25 cellular contexts compared by ENCODE assay signal in genomic region chr3:13120246-13120927, GRCh38. TPM values are rescaled to one million over a fixed set of nuclear protein-coding genes. Genes with fewer than 3 reads are reported as not detected.
DNase-seq lines count a peak whose midpoint lies in the region; ATAC-seq and TF ChIP-seq lines count a peak whose summit lies in the region.
"Had no signal": no experiment of that assay in that cellular context is flagged by ENCODE, and none has a peak within 500 bp of the region (broad histone marks: within the 10 kb centered on the region; RNA-seq: fewer than 3 reads in every experiment).

No MANE protein-coding gene starts in this region.

- H3K9me3 ChIP-seq in RWPE2 (ENCODE audit: severe bottlenecking): no peaks in the 10 kb centered on the region
- no peaks in the 10 kb centered on the region for H3K9me3 ChIP-seq in lower lobe of right lung
- H3K9me3 ChIP-seq in spleen: no peaks in the 10 kb centered on the region
- no peaks in the 10 kb centered on the region for H3K9me3 ChIP-seq in smooth muscle cell (replicated peaks; ENCODE audit: low read depth)
- H3K9me3 ChIP-seq: BLaER1 treated with 17β-estradiol and CSF1 and Interleukin-3, amounts not matched to agents 10 nM and 100 nM; Caco-2; SJSA1 had no signal

- no peak for TF ChIP-seq CTCF in RWPE2 (IDR thresholded peaks at IDR 0.05; ENCODE audit: poor library complexity, severe bottlenecking)
- no peak for TF ChIP-seq CTCF in chondrocyte (IDR thresholded peaks at IDR 0.05)
- TF ChIP-seq CTCF in lower lobe of right lung (IDR thresholded peaks at IDR 0.05): no peak
- TF ChIP-seq CTCF in spleen (IDR thresholded peaks at IDR 0.05 in 8 of 11, conservative IDR thresholded peaks at IDR 0.05 in 3 of 11): no peak
- no peak for TF ChIP-seq CTCF in smooth muscle cell (IDR thresholded peaks at IDR 0.05; ENCODE audit: borderline replicate concordance, insufficient read depth, poor library complexity, severe bottlenecking)

- no peaks in the 10 kb centered on the region for H3K36me3 Mint-ChIP-seq in chondrocyte (ENCODE audit: low read depth)
- no peaks in the 10 kb centered on the region for H3K36me3 Mint-ChIP-seq in activated T-cell treated with anti-CD3 and anti-CD28 coated beads, Interleukin-2, amount 50 U/mL, for 72 hours (ENCODE audit: insufficient read depth in 2 of 2)
- H3K36me3 Mint-ChIP-seq: CD4-positive, alpha-beta memory T cell had no signal

- 81 to 86% (median 84%) methylated on average over 13 to 14 of the region's 14 CpGs for WGBS in spleen, 5 donors
- WGBS in smooth muscle cell (ENCODE audit: low lambda C conversion rate): 89% methylated on average over 14 of the region's 14 CpGs

- no peak overlapping the region for H3K4me2 ChIP-seq in smooth muscle cell
- H3K4me2 ChIP-seq: KMS-11, PC-9 had no signal

- no peaks in the 10 kb centered on the region for H3K27me3 ChIP-seq in RWPE2 (ENCODE audit: insufficient read depth, poor library complexity, severe bottlenecking)
- H3K27me3 ChIP-seq in lower lobe of right lung (ENCODE audit: low read depth): no peaks in the 10 kb centered on the region
- no peaks in the 10 kb centered on the region for H3K27me3 ChIP-seq in spleen (replicated peaks in 1 of 7)
- H3K27me3 ChIP-seq in smooth muscle cell (ENCODE audit: low read depth): no peaks in the 10 kb centered on the region
- H3K27me3 ChIP-seq: BLaER1 treated with 17β-estradiol and CSF1 and Interleukin-3, amounts not matched to agents 10 nM and 100 nM; SJSA1 had no signal

- H2AFZ ChIP-seq in smooth muscle cell (ENCODE audit: low read depth): no peak overlapping the region
- H2AFZ ChIP-seq: PC-9 had no signal

- DNase-seq in RWPE2 (ENCODE audit: low spot score) (peak; percentile 19), chondrocyte (ENCODE audit: low spot score) (peak; percentile 50), lower lobe of right lung (peak; percentile 30), spleen (peak; percentile 46), SHP77 (lab: John Stamatoyannopoulos, UW) (no peak), smooth muscle cell (lab: John Stamatoyannopoulos, UW; ENCODE audit: unreplicated experiment) (no peak)
- DNase-seq in activated T-cell treated with anti-CD3 and anti-CD28 coated beads, Interleukin-2, amount 50 U/mL, for 72 hours: no peak
- DNase-seq: ACHN; CD4-positive, alpha-beta memory T cell; DMS 273 treated with DMSO at 0.1 percent for 48 hours; DND-41; H7; NCI-H1092 treated with DMSO at 0.1 percent for 48 hours; NCI-H1436 treated with DMSO at 0.1 percent for 48 hours; NCI-H1930; NCI-H510A; NCI-H748 treated with DMSO at 0.1 percent for 48 hours; PC-9 had no signal

- no peak overlapping the region for H3K27ac Mint-ChIP-seq in chondrocyte (ENCODE audit: unreplicated experiment)
- H3K27ac Mint-ChIP-seq in activated T-cell treated with anti-CD3 and anti-CD28 coated beads, Interleukin-2, amount 50 U/mL, for 72 hours: no peak overlapping the region
- H3K27ac Mint-ChIP-seq: CD4-positive, alpha-beta memory T cell had no signal

- H3K4me3 ChIP-seq in RWPE2 (ENCODE audit: severe bottlenecking) (no peak overlapping the region), lower lobe of right lung (no peak overlapping the region), spleen (no peak overlapping the region), smooth muscle cell (no peak overlapping the region)
- H3K4me3 ChIP-seq: BLaER1 treated with 17β-estradiol and CSF1 and Interleukin-3, amounts not matched to agents 10 nM and 100 nM; GM12878; PC-9; SJSA1 had no signal

- H3K9me3 Mint-ChIP-seq in chondrocyte (ENCODE audit: low read depth): no peaks in the 10 kb centered on the region
- H3K9me3 Mint-ChIP-seq in activated T-cell treated with anti-CD3 and anti-CD28 coated beads, Interleukin-2, amount 50 U/mL, for 72 hours: no peaks in the 10 kb centered on the region
- H3K9me3 Mint-ChIP-seq: CD4-positive, alpha-beta memory T cell had no signal

- TF ChIP-seq POLR2A in spleen (IDR thresholded peaks at IDR 0.05): no peak

- H3K27me3 Mint-ChIP-seq in chondrocyte (ENCODE audit: low read depth): peaks cover 58% of the 10 kb centered on the region
- H3K27me3 Mint-ChIP-seq in activated T-cell treated with anti-CD3 and anti-CD28 coated beads, Interleukin-2, amount 50 U/mL, for 72 hours (ENCODE audit: low read depth): no peaks in the 10 kb centered on the region

- no peaks in the 10 kb centered on the region for H3K79me2 ChIP-seq in smooth muscle cell (ENCODE audit: low read depth)

- H3K4me3 Mint-ChIP-seq in chondrocyte (ENCODE audit: unreplicated experiment): no peak overlapping the region
- no peak overlapping the region for H3K4me3 Mint-ChIP-seq in activated T-cell treated with anti-CD3 and anti-CD28 coated beads, Interleukin-2, amount 50 U/mL, for 72 hours
- H3K4me3 Mint-ChIP-seq: CD4-positive, alpha-beta memory T cell had no signal

- H3K27ac ChIP-seq in RWPE2 (ENCODE audit: poor library complexity, severe bottlenecking): no peak overlapping the region
- no peak overlapping the region for H3K27ac ChIP-seq in lower lobe of right lung
- H3K27ac ChIP-seq in spleen: no peak overlapping the region
- H3K27ac ChIP-seq in smooth muscle cell (ENCODE audit: low read depth): no peak overlapping the region
- H3K27ac ChIP-seq: BLaER1 treated with 17β-estradiol and CSF1 and Interleukin-3, amounts not matched to agents 10 nM and 100 nM; HL-60; KMS-11; PC-9; RWPE1; SJSA1 had no signal

- H3F3A ChIP-seq in smooth muscle cell (ENCODE audit: low read depth): no peaks in the 10 kb centered on the region

- intact Hi-C loops in lower lobe of right lung (cut with DNase I) (no loop called here), spleen (cut with DNase I; ENCODE audit: low total_unique reads) (no loop called here)

- no peaks in the 10 kb centered on the region for H3K4me1 Mint-ChIP-seq in chondrocyte (ENCODE audit: low read depth)
- no peaks in the 10 kb centered on the region for H3K4me1 Mint-ChIP-seq in activated T-cell treated with anti-CD3 and anti-CD28 coated beads, Interleukin-2, amount 50 U/mL, for 72 hours (ENCODE audit: low read depth)
- H3K4me1 Mint-ChIP-seq: CD4-positive, alpha-beta memory T cell had no signal

- no peak overlapping the region for H3K9ac ChIP-seq in smooth muscle cell (ENCODE audit: low read depth)
- H3K9ac ChIP-seq: BLaER1 treated with 17β-estradiol and CSF1 and Interleukin-3, amounts not matched to agents 10 nM and 100 nM; KMS-11 had no signal

- no peaks in the 10 kb centered on the region for H3K36me3 ChIP-seq in RWPE2 (ENCODE audit: low read depth)
- no peaks in the 10 kb centered on the region for H3K36me3 ChIP-seq in lower lobe of right lung
- no peaks in the 10 kb centered on the region for H3K36me3 ChIP-seq in spleen
- no peaks in the 10 kb centered on the region for H3K36me3 ChIP-seq in smooth muscle cell (ENCODE audit: low read depth)
- H3K36me3 ChIP-seq: BLaER1 treated with 17β-estradiol and CSF1 and Interleukin-3, amounts not matched to agents 10 nM and 100 nM; SJSA1 had no signal

- ATAC-seq in RWPE2 (ENCODE audit: low read depth) (no peak), lower lobe of right lung (no peak)
- no peak for ATAC-seq in activated T-cell treated with anti-CD3 and anti-CD28 coated beads, Interleukin-2, amount 50 U/mL, for 72 hours (replicated peaks in 1 of 2)
- ATAC-seq: GM12878 had no signal

- no peaks in the 10 kb centered on the region for H3K4me1 ChIP-seq in RWPE2 (ENCODE audit: insufficient read depth, poor library complexity, severe bottlenecking)
- no peaks in the 10 kb centered on the region for H3K4me1 ChIP-seq in lower lobe of right lung
- no peaks in the 10 kb centered on the region for H3K4me1 ChIP-seq in spleen
- no peaks in the 10 kb centered on the region for H3K4me1 ChIP-seq in smooth muscle cell (ENCODE audit: low read depth)
- H3K4me1 ChIP-seq: Caco-2, SJSA1 had no signal

- no peaks in the 10 kb centered on the region for H4K20me1 ChIP-seq in smooth muscle cell (ENCODE audit: low read depth)

RNA-seq across cellular contexts. Expression of gene IQSEC1, which starts 47.2 kb away (rescaled TPM):
- 37.2 to 43.3 TPM (median 38.2 TPM) in 3 replicates for total RNA-seq in chondrocyte
- 82.3 TPM for total RNA-seq in lower lobe of right lung
- 100 to 1,000 TPM; 107 to 170 (median 123) TPM for total RNA-seq in spleen
- polyA plus RNA-seq in spleen: 10 to 100 TPM; 23.0 to 39.1 (median 38.7) TPM
- 13.9 and 18.9 TPM in 2 replicates for total RNA-seq in smooth muscle cell
- polyA plus RNA-seq in smooth muscle cell: 19.8 and 26.0 TPM in 2 replicates
- total RNA-seq in activated T-cell treated with anti-CD3 and anti-CD28 coated beads, Interleukin-2, amount 50 U/mL, for 72 hours: 10 to 100 TPM; 31.2 to 53.5 TPM

Comparison
In these comparisons a context has a peak if more than half of its experiments do, and no peak if none do; other contexts are left out.
1. DNase-seq: peak in RWPE2 (single experiment), chondrocyte (single experiment), lower lobe of right lung (single experiment) and spleen (single experiment); none in SHP77 (0 of 2), smooth muscle cell (single experiment) and activated T-cell treated with anti-CD3 and anti-CD28 coated beads, Interleukin-2, amount 50 U/mL, for 72 hours (0 of 2).